Comparison of ENCODE assay signal across 1 cellular context in the genomic region with DNA sequence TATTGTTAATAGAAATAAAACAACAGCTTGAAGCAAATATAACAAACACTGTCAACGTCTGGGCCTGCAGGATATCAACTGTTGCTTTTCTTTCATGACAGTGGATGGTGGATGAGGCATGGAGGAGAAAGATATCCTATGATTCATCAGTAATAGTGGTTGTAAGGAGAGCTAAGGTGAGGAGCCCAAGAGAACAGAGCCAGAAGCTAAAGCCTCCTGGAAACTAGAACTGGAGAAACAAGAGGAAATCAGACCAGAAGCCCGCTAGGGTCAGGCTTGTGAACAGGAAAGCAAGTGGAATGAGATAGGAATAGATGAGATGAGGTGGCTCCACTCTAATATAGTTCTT.
TF ChIP-seq lines count a peak whose summit lies in the region.

No MANE protein-coding gene starts in this region.

TF ChIP-seq in WTC11, 78 proteins besides CTCF, POLR2A, EP300 and RAD21:
- TF ChIP-seq, protein P1, sequence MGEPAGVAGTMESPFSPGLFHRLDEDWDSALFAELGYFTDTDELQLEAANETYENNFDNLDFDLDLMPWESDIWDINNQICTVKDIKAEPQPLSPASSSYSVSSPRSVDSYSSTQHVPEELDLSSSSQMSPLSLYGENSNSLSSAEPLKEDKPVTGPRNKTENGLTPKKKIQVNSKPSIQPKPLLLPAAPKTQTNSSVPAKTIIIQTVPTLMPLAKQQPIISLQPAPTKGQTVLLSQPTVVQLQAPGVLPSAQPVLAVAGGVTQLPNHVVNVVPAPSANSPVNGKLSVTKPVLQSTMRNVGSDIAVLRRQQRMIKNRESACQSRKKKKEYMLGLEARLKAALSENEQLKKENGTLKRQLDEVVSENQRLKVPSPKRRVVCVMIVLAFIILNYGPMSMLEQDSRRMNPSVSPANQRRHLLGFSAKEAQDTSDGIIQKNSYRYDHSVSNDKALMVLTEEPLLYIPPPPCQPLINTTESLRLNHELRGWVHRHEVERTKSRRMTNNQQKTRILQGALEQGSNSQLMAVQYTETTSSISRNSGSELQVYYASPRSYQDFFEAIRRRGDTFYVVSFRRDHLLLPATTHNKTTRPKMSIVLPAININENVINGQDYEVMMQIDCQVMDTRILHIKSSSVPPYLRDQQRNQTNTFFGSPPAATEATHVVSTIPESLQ (CRISPR knock-in tag; IDR thresholded peaks at IDR 0.05): no peak
- TF ChIP-seq, protein P2, sequence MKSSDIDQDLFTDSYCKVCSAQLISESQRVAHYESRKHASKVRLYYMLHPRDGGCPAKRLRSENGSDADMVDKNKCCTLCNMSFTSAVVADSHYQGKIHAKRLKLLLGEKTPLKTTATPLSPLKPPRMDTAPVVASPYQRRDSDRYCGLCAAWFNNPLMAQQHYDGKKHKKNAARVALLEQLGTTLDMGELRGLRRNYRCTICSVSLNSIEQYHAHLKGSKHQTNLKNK (CRISPR knock-in tag; IDR thresholded peaks at IDR 0.05): no peak
- TF ChIP-seq FOXK1 (CRISPR knock-in tag; IDR thresholded peaks at IDR 0.05): no peak
- no peak for TF ChIP-seq SP1 (CRISPR knock-in tag; conservative IDR thresholded peaks at IDR 0.05)
- TF ChIP-seq, protein P3, sequence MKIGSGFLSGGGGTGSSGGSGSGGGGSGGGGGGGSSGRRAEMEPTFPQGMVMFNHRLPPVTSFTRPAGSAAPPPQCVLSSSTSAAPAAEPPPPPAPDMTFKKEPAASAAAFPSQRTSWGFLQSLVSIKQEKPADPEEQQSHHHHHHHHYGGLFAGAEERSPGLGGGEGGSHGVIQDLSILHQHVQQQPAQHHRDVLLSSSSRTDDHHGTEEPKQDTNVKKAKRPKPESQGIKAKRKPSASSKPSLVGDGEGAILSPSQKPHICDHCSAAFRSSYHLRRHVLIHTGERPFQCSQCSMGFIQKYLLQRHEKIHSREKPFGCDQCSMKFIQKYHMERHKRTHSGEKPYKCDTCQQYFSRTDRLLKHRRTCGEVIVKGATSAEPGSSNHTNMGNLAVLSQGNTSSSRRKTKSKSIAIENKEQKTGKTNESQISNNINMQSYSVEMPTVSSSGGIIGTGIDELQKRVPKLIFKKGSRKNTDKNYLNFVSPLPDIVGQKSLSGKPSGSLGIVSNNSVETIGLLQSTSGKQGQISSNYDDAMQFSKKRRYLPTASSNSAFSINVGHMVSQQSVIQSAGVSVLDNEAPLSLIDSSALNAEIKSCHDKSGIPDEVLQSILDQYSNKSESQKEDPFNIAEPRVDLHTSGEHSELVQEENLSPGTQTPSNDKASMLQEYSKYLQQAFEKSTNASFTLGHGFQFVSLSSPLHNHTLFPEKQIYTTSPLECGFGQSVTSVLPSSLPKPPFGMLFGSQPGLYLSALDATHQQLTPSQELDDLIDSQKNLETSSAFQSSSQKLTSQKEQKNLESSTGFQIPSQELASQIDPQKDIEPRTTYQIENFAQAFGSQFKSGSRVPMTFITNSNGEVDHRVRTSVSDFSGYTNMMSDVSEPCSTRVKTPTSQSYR (CRISPR knock-in tag; IDR thresholded peaks at IDR 0.05): no peak
- no peak for TF ChIP-seq ZNF396 (CRISPR knock-in tag; IDR thresholded peaks at IDR 0.05; ENCODE audit: borderline replicate concordance)
- no peak for TF ChIP-seq SMAD3 (CRISPR knock-in tag; IDR thresholded peaks at IDR 0.05; ENCODE audit: borderline replicate concordance)
- TF ChIP-seq, protein P4, sequence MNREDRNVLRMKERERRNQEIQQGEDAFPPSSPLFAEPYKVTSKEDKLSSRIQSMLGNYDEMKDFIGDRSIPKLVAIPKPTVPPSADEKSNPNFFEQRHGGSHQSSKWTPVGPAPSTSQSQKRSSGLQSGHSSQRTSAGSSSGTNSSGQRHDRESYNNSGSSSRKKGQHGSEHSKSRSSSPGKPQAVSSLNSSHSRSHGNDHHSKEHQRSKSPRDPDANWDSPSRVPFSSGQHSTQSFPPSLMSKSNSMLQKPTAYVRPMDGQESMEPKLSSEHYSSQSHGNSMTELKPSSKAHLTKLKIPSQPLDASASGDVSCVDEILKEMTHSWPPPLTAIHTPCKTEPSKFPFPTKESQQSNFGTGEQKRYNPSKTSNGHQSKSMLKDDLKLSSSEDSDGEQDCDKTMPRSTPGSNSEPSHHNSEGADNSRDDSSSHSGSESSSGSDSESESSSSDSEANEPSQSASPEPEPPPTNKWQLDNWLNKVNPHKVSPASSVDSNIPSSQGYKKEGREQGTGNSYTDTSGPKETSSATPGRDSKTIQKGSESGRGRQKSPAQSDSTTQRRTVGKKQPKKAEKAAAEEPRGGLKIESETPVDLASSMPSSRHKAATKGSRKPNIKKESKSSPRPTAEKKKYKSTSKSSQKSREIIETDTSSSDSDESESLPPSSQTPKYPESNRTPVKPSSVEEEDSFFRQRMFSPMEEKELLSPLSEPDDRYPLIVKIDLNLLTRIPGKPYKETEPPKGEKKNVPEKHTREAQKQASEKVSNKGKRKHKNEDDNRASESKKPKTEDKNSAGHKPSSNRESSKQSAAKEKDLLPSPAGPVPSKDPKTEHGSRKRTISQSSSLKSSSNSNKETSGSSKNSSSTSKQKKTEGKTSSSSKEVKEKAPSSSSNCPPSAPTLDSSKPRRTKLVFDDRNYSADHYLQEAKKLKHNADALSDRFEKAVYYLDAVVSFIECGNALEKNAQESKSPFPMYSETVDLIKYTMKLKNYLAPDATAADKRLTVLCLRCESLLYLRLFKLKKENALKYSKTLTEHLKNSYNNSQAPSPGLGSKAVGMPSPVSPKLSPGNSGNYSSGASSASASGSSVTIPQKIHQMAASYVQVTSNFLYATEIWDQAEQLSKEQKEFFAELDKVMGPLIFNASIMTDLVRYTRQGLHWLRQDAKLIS (CRISPR knock-in tag; IDR thresholded peaks at IDR 0.05; ENCODE audit: borderline replicate concordance): no peak
- no peak for TF ChIP-seq SOX15 (CRISPR knock-in tag; IDR thresholded peaks at IDR 0.05)
- TF ChIP-seq ELF4 (CRISPR knock-in tag; IDR thresholded peaks at IDR 0.05; ENCODE audit: low read depth): no peak
- TF ChIP-seq CBFB (CRISPR knock-in tag; IDR thresholded peaks at IDR 0.05; ENCODE audit: low read depth): no peak
- no peak for TF ChIP-seq GABPB1 (CRISPR knock-in tag; IDR thresholded peaks at IDR 0.05)
- TF ChIP-seq ZNF121 (CRISPR knock-in tag; IDR thresholded peaks at IDR 0.05): no peak
- TF ChIP-seq OVOL2 (CRISPR knock-in tag; IDR thresholded peaks at IDR 0.05; ENCODE audit: borderline replicate concordance): no peak
- TF ChIP-seq CREB1 (CRISPR knock-in tag; IDR thresholded peaks at IDR 0.05): no peak
- TF ChIP-seq ZNF671 (CRISPR knock-in tag; IDR thresholded peaks at IDR 0.05): no peak
